ENCODE assay signal across 8 cellular contexts in genomic region chr1:27959792-27960603, GRCh38. TPM values are rescaled to one million over a fixed set of nuclear protein-coding genes. Genes with fewer than 3 reads are reported as not detected.
A peak's percentile ranks its signal among the peaks of the same experiment; 100 is the strongest.
DNase-seq lines count a peak whose midpoint lies in the region; ATAC-seq, FAIRE-seq and TF ChIP-seq lines count a peak whose summit lies in the region.

Gene XKR8 (plus strand): TSS chr1:27959973. CDS start chr1:27960070, 97 bp downstream.

- TF ChIP-seq CTCF in DOHH2 (IDR thresholded peaks at IDR 0.05; ENCODE audit: low read depth, low read length, poor library complexity, severe bottlenecking), result peak; percentile 66
- TF ChIP-seq CTCF in WI38 (IDR thresholded peaks at IDR 0.05; ENCODE audit: low read depth, low read length), result 0 out of 2 replicates have a peak, but pooled peaks have one; percentile 16
- TF ChIP-seq CTCF in bronchial epithelial cell (IDR thresholded peaks at IDR 0.05; ENCODE audit: insufficient read depth, low read length, severe bottlenecking), result peak; percentile 70

- H3K4me2 ChIP-seq in DOHH2 (ENCODE audit: low read length), result peak within 1 kb of the TSS; percentile 100

- H3K27me3 ChIP-seq in DOHH2 (ENCODE audit: control insufficient read depth, low read length), result no peaks in the 10 kb centered on the region
- peaks cover 2% of the 10 kb centered on the region for H3K27me3 ChIP-seq in bronchial epithelial cell (ENCODE audit: control insufficient read depth, insufficient read depth, low read length)

- H3K27me3 Mint-ChIP-seq in immature natural killer cell (ENCODE audit: low read depth in 3 of 3), result peaks cover 2 to 7% (median 4%) of the 10 kb centered on the region in 3 donors

- FAIRE-seq in bronchial epithelial cell (lab: Jason Lieb, UNC) (no peak), urothelium cell line (lab: Jason Lieb, UNC) (no peak)

- H3K36me3 Mint-ChIP-seq in immature natural killer cell, result peaks cover 3% of the 10 kb centered on the region in 3 donors

- peaks cover 24 to 28% of the 10 kb centered on the region in 2 donors for H3K4me1 Mint-ChIP-seq in immature natural killer cell

- DNase-seq in LoVo (ENCODE audit: low spot score) (peak; percentile 86), bronchial epithelial cell (ENCODE audit: low read depth) (peak; percentile 51), immature natural killer cell (peak; percentile 82 to 87 (median 86)), urothelium cell line (ENCODE audit: low spot score) (no peak)
- DNase-seq in stimulated activated CD4-positive, alpha-beta T cell treated with anti-CD3 and anti-CD28 coated beads, Interleukin-15, amount 100 ng/mL, for 1 hour (ENCODE audit: low read depth in 1 of 2, low spot score in 1 of 2), result peak; percentile 75 to 78

- H3K4me3 ChIP-seq in DOHH2 (ENCODE audit: low read length) (peak within 1 kb of the TSS; percentile 91), WI38 (ENCODE audit: low read depth, low read length) (peak within 1 kb of the TSS; percentile 73), bronchial epithelial cell (ENCODE audit: low read depth, low read length) (peak within 1 kb of the TSS; percentile 50)

- no peaks in the 10 kb centered on the region for H4K20me1 ChIP-seq in DOHH2 (ENCODE audit: control insufficient read depth, insufficient read depth, low read depth, low read length)

- H3K27ac Mint-ChIP-seq in immature natural killer cell, result peak within 1 kb of the TSS; percentile 77 to 95 (median 90)

- ATAC-seq in GM21825 (IDR thresholded peaks at IDR 0.05; ENCODE audit: unreplicated experiment), result peak; percentile 77

- peaks cover 13% of the 10 kb centered on the region for H3K4me1 ChIP-seq in DOHH2 (ENCODE audit: control insufficient read depth, low read length)

- no peaks in the 10 kb centered on the region for H3K79me2 ChIP-seq in DOHH2 (ENCODE audit: control insufficient read depth, low read length)

- H3K27ac ChIP-seq in DOHH2 (ENCODE audit: low read depth, low read length), result no peak within 1 kb of the TSS

- H3K36me3 ChIP-seq in DOHH2 (ENCODE audit: control insufficient read depth, low read length), result no peaks in the 10 kb centered on the region
- no peaks in the 10 kb centered on the region for H3K36me3 ChIP-seq in bronchial epithelial cell (ENCODE audit: control insufficient read depth, insufficient read depth, low read length)

- H3K9me3 Mint-ChIP-seq in immature natural killer cell, result no peaks in the 10 kb centered on the region

- H3K9me3 ChIP-seq in DOHH2 (ENCODE audit: control insufficient read depth, insufficient read depth, low read length), result no peaks in the 10 kb centered on the region

- no peaks in the 10 kb centered on the region for H3K9me2 ChIP-seq in DOHH2 (replicated peaks; ENCODE audit: control insufficient read depth, low read length)

- no peaks in the 10 kb centered on the region; the same call in 1 of the 2 replicates for H3F3A ChIP-seq in DOHH2 (ENCODE audit: control insufficient read depth, insufficient read depth)

- H3K4me3 Mint-ChIP-seq in immature natural killer cell, result peak within 1 kb of the TSS; percentile 84 to 91 (median 88)

RNA-seq across cellular contexts. Expression of gene XKR8, which starts in this region (rescaled TPM):
- total RNA-seq in bronchial epithelial cell, result 2.4 and 3.2 TPM in 2 replicates
- polyA plus RNA-seq in immature natural killer cell, result 10 to 100 TPM; 27.7 to 39.2 (median 37.0) TPM

Comparison
In these comparisons a context has a peak if more than half of its experiments do, and no peak if none do; other contexts are left out.
1. CTCF ChIP-seq: peak in every context shown above with its lines; median percentile 70 in bronchial epithelial cell; 66 in DOHH2; 16 in WI38.